ENCODE assay signal across 8 cellular contexts in the genomic region with DNA sequence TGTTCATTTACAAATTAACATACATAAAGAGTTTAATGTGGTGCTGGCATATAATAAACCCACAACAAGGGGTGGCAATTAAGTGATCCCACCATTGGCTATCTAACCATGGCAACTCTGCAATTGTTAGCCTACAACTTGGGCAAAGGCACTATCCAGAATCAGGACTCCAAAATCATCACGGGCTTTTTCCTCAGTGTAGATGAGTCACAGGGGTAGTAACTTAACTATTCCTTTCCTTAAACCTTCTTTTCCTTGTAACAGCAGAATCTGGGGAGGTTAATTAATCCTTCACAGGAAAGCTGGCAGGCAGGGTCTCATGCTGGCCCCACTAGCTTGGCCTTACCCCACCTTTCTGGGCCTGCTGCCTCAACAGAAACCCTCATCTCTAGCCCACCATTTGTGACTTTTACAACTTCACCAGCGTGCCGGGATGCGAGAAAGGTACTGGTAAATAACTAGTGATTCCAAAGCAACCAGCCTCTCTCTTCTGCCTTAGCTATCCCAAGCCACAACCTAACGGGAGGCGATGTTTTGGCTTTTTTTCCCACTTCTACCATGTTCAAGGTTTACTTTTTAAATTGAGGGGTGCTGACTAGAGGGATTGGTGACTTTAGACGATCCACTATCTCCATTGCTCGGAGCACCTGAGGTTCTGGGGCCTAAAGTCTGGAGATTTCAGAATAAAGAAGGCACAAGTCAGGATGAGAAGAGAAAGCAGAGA. TPM values are rescaled to one million over a fixed set of nuclear protein-coding genes. Genes with fewer than 3 reads are reported as not detected.
DNase-seq lines count a peak whose midpoint lies in the region; ATAC-seq, FAIRE-seq and TF ChIP-seq lines count a peak whose summit lies in the region.

No MANE protein-coding gene starts in this region.

- peak overlapping the region in 1 of 2 experiments; percentile 84 for H3K23ac ChIP-seq in mesenchymal stem cell (ENCODE audit: low read length in 2 of 2)

- no peaks in the 10 kb centered on the region for H3K9me1 ChIP-seq in K562 (ENCODE audit: control insufficient read depth, insufficient read depth, low read length)

- FAIRE-seq in K562 (lab: Jason Lieb, UNC): peak; percentile 44

- TSS peak; percentile 65 for BruUV-seq in K562 (replicated peaks; lab: Mats Ljungman, UMichigan)

- H3K9ac ChIP-seq in K562 (ENCODE audit: insufficient read depth in 1 of 2, low read depth in 2 of 2, low read length in 2 of 2) (peak overlapping the region; percentile 97 to 98), mesenchymal stem cell (ENCODE audit: low read length) (peak overlapping the region; percentile 92)

- no peak for TF ChIP-seq RAD21 in K562 (CRISPR knock-in tag; conservative IDR thresholded peaks at IDR 0.05 in 1 of 2, IDR thresholded peaks at IDR 0.05 in 1 of 2)

- H2BK15ac ChIP-seq in mesenchymal stem cell (ENCODE audit: low read depth, poor library complexity, severe bottlenecking): no peak overlapping the region

- intact Hi-C loops in K562 (cut with micrococcal nuclease) (no loop called here), aorta (cut with DNase I) (loop anchor here in 1 of 2 donors (5.0 kb wide), 2 partner anchors 48 to 133 kb away; a partner anchor contains a TSS)

- H3K27ac ChIP-seq in K562 (ENCODE audit: extremely low read depth, low read depth, low read length) (peak overlapping the region; percentile 95), mesenchymal stem cell (ENCODE audit: low read length, poor library complexity, severe bottlenecking) (peak overlapping the region; percentile 73), aorta (ENCODE audit: low read depth in 1 of 2, low read length in 2 of 2) (peak overlapping the region in 1 of 2 donors; percentile 29)

- no peak for TF ChIP-seq POLR2A in K562 (conservative IDR thresholded peaks at IDR 0.05)

- H3K4me2 ChIP-seq in K562 (ENCODE audit: insufficient read depth, low read length) (peak overlapping the region; percentile 96), mesenchymal stem cell (ENCODE audit: low read length, poor library complexity, severe bottlenecking) (peak overlapping the region; percentile 86)

- H2AFZ ChIP-seq in K562 (ENCODE audit: low read depth, low read length) (peak overlapping the region; percentile 94), mesenchymal stem cell (ENCODE audit: low read depth, low read length) (no peak overlapping the region)

- H3K79me2 ChIP-seq in K562 (ENCODE audit: control insufficient read depth, insufficient read depth, low read length): peaks cover 50% of the 10 kb centered on the region

- peak; percentile 2; the same call in 1 of the 3 replicates for ATAC-seq in K562
- ATAC-seq in aorta (ENCODE audit: low FRiP score): no peak
- no peak for ATAC-seq in GM21723 (IDR thresholded peaks at IDR 0.05; ENCODE audit: unreplicated experiment)

- peak overlapping the region; percentile 41 to 64 for H2BK12ac ChIP-seq in mesenchymal stem cell (ENCODE audit: low read length in 2 of 2)

- CTCF ChIA-PET in K562 (lab: Yijun Ruan, JAX; ENCODE audit: low intra/inter-chr PET ratio): interaction anchor here (0.6 to 4.4 kb wide), 5 partner anchors 72 to 353 kb away, joined by 3 to 59 read pairs (median 8); no protein-coding TSS in a partner anchor

- H3K18ac ChIP-seq in mesenchymal stem cell (ENCODE audit: low read depth in 1 of 2, low read length in 2 of 2): peak overlapping the region; percentile 94 to 99

- no peaks in the 10 kb centered on the region for H3K9me3 ChIP-seq in K562 (replicated peaks; ENCODE audit: control insufficient read depth, insufficient read depth, low read depth, low read length)
- no peaks in the 10 kb centered on the region for H3K9me3 ChIP-seq in mesenchymal stem cell (ENCODE audit: control insufficient read depth, low read length)
- H3K9me3 ChIP-seq in aorta (ENCODE audit: control insufficient read depth, low read length): no peaks in the 10 kb centered on the region

- no peaks in the 10 kb centered on the region for H4K20me1 ChIP-seq in K562 (replicated peaks; ENCODE audit: control insufficient read depth, insufficient read depth, low read length)

- in situ Hi-C loops in K562 (cut with MboI): loop anchor here (5.0 kb wide), 1 partner anchor 133 kb away; no protein-coding TSS in a partner anchor

- TF ChIP-seq EP300 in K562 (IDR thresholded peaks at IDR 0.05; ENCODE audit: low read length): no peak

- H3K4me1 ChIP-seq in K562 (replicated peaks in 1 of 2; ENCODE audit: control insufficient read depth in 2 of 2, insufficient read depth in 2 of 2, low read length in 2 of 2) (peaks cover 8 to 14% of the 10 kb centered on the region in 2 experiments; a peak in 3 of 5 replicates), mesenchymal stem cell (ENCODE audit: control insufficient read depth, insufficient read depth, low read depth, low read length) (peaks cover 14% of the 10 kb centered on the region), aorta (ENCODE audit: control insufficient read depth in 1 of 2, insufficient read depth in 2 of 2, low read length in 2 of 2) (peaks cover 0 to 2% of the 10 kb centered on the region in 2 donors)

- peak overlapping the region; percentile 1 for H2BK5ac ChIP-seq in mesenchymal stem cell (ENCODE audit: low read depth, low read length, poor library complexity, severe bottlenecking)

- H3K4me3 ChIP-seq in K562 (peak overlapping the region; percentile 64), mesenchymal stem cell (ENCODE audit: insufficient read depth in 1 of 2, low read depth in 1 of 2, low read length in 2 of 2) (peak overlapping the region; percentile 77 to 86), aorta (ENCODE audit: low read length in 2 of 2) (peak overlapping the region; percentile 20 to 58)

- H3K36me3 ChIP-seq in K562 (ENCODE audit: control insufficient read depth, insufficient read depth, low read length) (peaks cover 47% of the 10 kb centered on the region), mesenchymal stem cell (ENCODE audit: control insufficient read depth in 1 of 2, insufficient read depth in 2 of 2, low read depth in 1 of 2, low read length in 2 of 2) (peaks cover 21 to 39% of the 10 kb centered on the region in 2 experiments), aorta (ENCODE audit: control insufficient read depth in 1 of 2, insufficient read depth in 2 of 2, low read length in 1 of 2) (peaks cover 0 to 3% of the 10 kb centered on the region in 2 donors)

- peak overlapping the region; percentile 62 for H4K91ac ChIP-seq in mesenchymal stem cell (ENCODE audit: low read length)

- peak overlapping the region in 1 of 2 experiments; percentile 97 for H3K14ac ChIP-seq in mesenchymal stem cell (ENCODE audit: low read length in 2 of 2)

- H4K8ac ChIP-seq in mesenchymal stem cell (ENCODE audit: low read length): peak overlapping the region; percentile 80

- peak overlapping the region; percentile 73 to 94 for H3K4ac ChIP-seq in mesenchymal stem cell (ENCODE audit: low read depth in 1 of 2, low read length in 2 of 2)

- H3K79me1 ChIP-seq in mesenchymal stem cell (replicated peaks; ENCODE audit: low read length, poor library complexity, severe bottlenecking): peaks cover 13% of the 10 kb centered on the region

- H2AK5ac ChIP-seq in mesenchymal stem cell (ENCODE audit: low read length, severe bottlenecking): peak overlapping the region; percentile 96

- no peak for TF ChIP-seq CTCF in K562 (IDR thresholded peaks at IDR 0.05 in 2 of 3, conservative IDR thresholded peaks at IDR 0.05 in 1 of 3; ENCODE audit: insufficient read depth in 2 of 3, low read depth in 1 of 3, low read length in 3 of 3)

- 2% methylated on average over 8 of the region's 8 CpGs for WGBS in K562 (ENCODE audit: insufficient coverage, low coverage, missing lambda C conversion rate)
- WGBS in mesenchymal stem cell: 56% methylated on average over 6 of the region's 8 CpGs
- WGBS in aorta, 2 donors: 18 to 25% methylated on average over 8 of the region's 8 CpGs

- POLR2A ChIA-PET in K562 (lab: Yijun Ruan, JAX): interaction anchor here (0.9 to 2.8 kb wide), 11 partner anchors 8 to 132 kb away, joined by 3 to 15 read pairs (median 5); no protein-coding TSS in a partner anchor

- DNase-seq in stimulated activated CD4-positive, alpha-beta T cell treated with anti-CD3 and anti-CD28 coated beads, Interleukin-15, amount 100 ng/mL, for 24 hours: peak; percentile 15
- DNase-seq in stimulated activated CD4-positive, alpha-beta T cell treated with anti-CD3 and anti-CD28 coated beads, Interleukin-4, amount 100 ng/mL, for 4 hours: no peak
- DNase-seq in K562 (ENCODE audit: extremely low read depth in 1 of 4, low spot score in 3 of 4) (peak in 1 of 4 experiments; percentile 25), mesenchymal stem cell (no peak), aorta (no peak), NCI-H526 (lab: John Stamatoyannopoulos, UW) (no peak), superior temporal gyrus (ENCODE audit: extremely low spot score) (no peak)

- no peak overlapping the region for H2BK120ac ChIP-seq in mesenchymal stem cell (ENCODE audit: low read depth, low read length)

- H3K27me3 ChIP-seq in K562 (ENCODE audit: control insufficient read depth in 2 of 2, insufficient read depth in 2 of 2, low read length in 2 of 2) (peaks cover 0 to 4% of the 10 kb centered on the region in 2 experiments; a peak in 2 of 5 replicates), mesenchymal stem cell (ENCODE audit: control insufficient read depth in 1 of 2, insufficient read depth in 1 of 2, low read length in 2 of 2) (no peaks in the 10 kb centered on the region), aorta (ENCODE audit: control insufficient read depth in 1 of 2, insufficient read depth in 2 of 2, low read length in 1 of 2) (no peaks in the 10 kb centered on the region)

RNA-seq across cellular contexts. Expression of a gene that starts 0.7 kb away (rescaled TPM):
- total RNA-seq in K562 (2011; cell fraction: chromatin; rRNA removed; ENCODE audit: low replicate concordance): 68.0 and 106 TPM in 2 replicates
- 128 and 131 TPM in 2 replicates for total RNA-seq in K562 (2011; cell fraction: nucleolus; rRNA removed)
- 147 and 211 TPM in 2 replicates for total RNA-seq in K562 (2011; cell fraction: nucleoplasm; rRNA removed)
- 314 and 449 TPM in 2 replicates for total RNA-seq in K562 (2014; rRNA removed)
- total RNA-seq in K562 (2014; rRNA removed; fragmentation: Illumina TruSeq; extraction: Trizol): 338 and 468 TPM in 2 replicates
- 543 and 551 TPM in 2 replicates for total RNA-seq in K562 (2015; rRNA removed; fragmentation: Illumina TruSeq; extraction: Trizol)
- 458 and 490 TPM in 2 replicates for total RNA-seq in K562 (2021)
- 372 and 445 TPM in 2 replicates for polyA plus RNA-seq in K562 (2011; rRNA removed)
- 857 and 961 TPM in 2 replicates for polyA plus RNA-seq in K562 (2011; cell fraction: cytosol; rRNA removed)
- 343 and 358 TPM in 2 replicates for polyA plus RNA-seq in K562 (2011; cell fraction: nucleus; rRNA removed)
- 869 and 1,024 TPM in 2 replicates for polyA plus RNA-seq in K562 (2012)
- 845 and 851 TPM in 2 replicates for polyA plus RNA-seq in K562 (2014; fragmentation: Illumina TruSeq; extraction: Trizol)
- polyA plus RNA-seq in K562 (2014; fragmentation: Nextera tagmentation; extraction: Ambion mirVana): 1,000 to 10,000 TPM; 1,200 to 1,208 TPM
- 377 and 575 TPM in 2 replicates for polyA plus RNA-seq in K562 (2014; rRNA removed)
- polyA minus RNA-seq in K562 (2011; rRNA and poly(A)+ RNA removed): 585 and 751 TPM in 2 replicates
- 326 and 340 TPM in 2 replicates for polyA minus RNA-seq in K562 (2011; cell fraction: cytosol; rRNA and poly(A)+ RNA removed)
- 72.2 and 129 TPM in 2 replicates for polyA minus RNA-seq in K562 (2011; cell fraction: nucleus; rRNA and poly(A)+ RNA removed)
- 474 TPM for polyA plus RNA-seq in mesenchymal stem cell (2013, experiment 1 of 2)
- polyA plus RNA-seq in mesenchymal stem cell (2013, experiment 2 of 2): 484 TPM
- 100 to 1,000 TPM; 152 to 183 TPM for total RNA-seq in aorta
- polyA plus RNA-seq in aorta: 100 to 1,000 TPM; 389 to 390 TPM

RNA-seq across cellular contexts. Expression of a gene that starts 49.0 kb away (rescaled TPM):
- total RNA-seq in K562 (2011; cell fraction: chromatin; rRNA removed; ENCODE audit: low replicate concordance): 37.6 and 52.5 TPM in 2 replicates
- total RNA-seq in K562 (2011; cell fraction: nucleolus; rRNA removed): 22.0 and 24.5 TPM in 2 replicates
- total RNA-seq in K562 (2011; cell fraction: nucleoplasm; rRNA removed): 48.6 and 75.5 TPM in 2 replicates
- total RNA-seq in K562 (2014; rRNA removed) (8.5 and 10.6 TPM in 2 replicates), K562 (2014; rRNA removed; fragmentation: Illumina TruSeq; extraction: Trizol) (16.7 and 17.8 TPM in 2 replicates), K562 (2015; rRNA removed; fragmentation: Illumina TruSeq; extraction: Trizol) (12.3 and 13.8 TPM in 2 replicates), K562 (2021) (20.7 and 23.8 TPM in 2 replicates), aorta (10 to 100 TPM; 68.4 to 73.5 TPM)
- polyA plus RNA-seq in K562 (2011; rRNA removed) (20.9 and 23.0 TPM in 2 replicates), K562 (2014; fragmentation: Illumina TruSeq; extraction: Trizol) (20.8 and 22.0 TPM in 2 replicates), K562 (2014; fragmentation: Nextera tagmentation; extraction: Ambion mirVana) (10 to 100 TPM; 28.9 to 30.4 TPM), K562 (2014; rRNA removed) (18.4 and 23.5 TPM in 2 replicates), aorta (10 to 100 TPM; 25.7 to 29.5 TPM)
- polyA plus RNA-seq in K562 (2011; cell fraction: cytosol; rRNA removed): 13.1 and 21.3 TPM in 2 replicates
- polyA plus RNA-seq in K562 (2011; cell fraction: nucleus; rRNA removed): 24.3 and 25.6 TPM in 2 replicates
- polyA plus RNA-seq in K562 (2012): 11.9 and 18.6 TPM in 2 replicates
- 20.8 and 32.8 TPM in 2 replicates for polyA minus RNA-seq in K562 (2011; rRNA and poly(A)+ RNA removed)
- polyA minus RNA-seq in K562 (2011; cell fraction: cytosol; rRNA and poly(A)+ RNA removed): 12.7 and 28.9 TPM in 2 replicates
- 9.7 and 15.9 TPM in 2 replicates for polyA minus RNA-seq in K562 (2011; cell fraction: nucleus; rRNA and poly(A)+ RNA removed)
- polyA plus RNA-seq in mesenchymal stem cell (2013, experiment 1 of 2): 24.9 TPM
- 24.6 TPM for polyA plus RNA-seq in mesenchymal stem cell (2013, experiment 2 of 2)

RNA-seq across cellular contexts. Expression of a gene that starts 52.1 kb away (rescaled TPM):
- 90.7 and 154 TPM in 2 replicates for total RNA-seq in K562 (2011; cell fraction: chromatin; rRNA removed; ENCODE audit: low replicate concordance)
- 62.6 and 76.5 TPM in 2 replicates for total RNA-seq in K562 (2011; cell fraction: nucleolus; rRNA removed)
- total RNA-seq in K562 (2011; cell fraction: nucleoplasm; rRNA removed): 74.6 and 85.6 TPM in 2 replicates
- total RNA-seq in K562 (2014; rRNA removed) (7.2 and 10.2 TPM in 2 replicates), K562 (2014; rRNA removed; fragmentation: Illumina TruSeq; extraction: Trizol) (11.0 and 12.0 TPM in 2 replicates), K562 (2015; rRNA removed; fragmentation: Illumina TruSeq; extraction: Trizol) (5.5 and 6.2 TPM in 2 replicates), K562 (2021) (11.3 and 16.3 TPM in 2 replicates), aorta (100 to 1,000 TPM; 242 to 259 TPM)
- polyA plus RNA-seq in K562 (2011; rRNA removed) (31.8 and 37.5 TPM in 2 replicates), K562 (2014; fragmentation: Illumina TruSeq; extraction: Trizol) (17.4 and 21.0 TPM in 2 replicates), K562 (2014; fragmentation: Nextera tagmentation; extraction: Ambion mirVana) (1 to 10 TPM; 1.9 to 3.4 TPM), K562 (2014; rRNA removed) (13.2 and 13.7 TPM in 2 replicates), aorta (100 to 1,000 TPM in 1 of 2 donors, 10 to 100 TPM in 1; 88.5 to 299 TPM)
- 34.8 and 38.4 TPM in 2 replicates for polyA plus RNA-seq in K562 (2011; cell fraction: cytosol; rRNA removed)
- 200 and 212 TPM in 2 replicates for polyA plus RNA-seq in K562 (2011; cell fraction: nucleus; rRNA removed)
- 14.8 and 38.0 TPM in 2 replicates for polyA plus RNA-seq in K562 (2012)
- polyA minus RNA-seq in K562 (2011; rRNA and poly(A)+ RNA removed): 17.3 and 22.1 TPM in 2 replicates
- 6.3 and 8.0 TPM in 2 replicates for polyA minus RNA-seq in K562 (2011; cell fraction: cytosol; rRNA and poly(A)+ RNA removed)
- polyA minus RNA-seq in K562 (2011; cell fraction: nucleus; rRNA and poly(A)+ RNA removed): 28.4 and 36.7 TPM in 2 replicates
- polyA plus RNA-seq in mesenchymal stem cell (2013, experiment 1 of 2): 52.6 TPM
- polyA plus RNA-seq in mesenchymal stem cell (2013, experiment 2 of 2): 49.8 TPM
